12 cellular contexts compared by ENCODE assay signal in genomic region chr22:44894321-44894720, GRCh38.
DNase-seq lines count a peak whose midpoint lies in the region; ATAC-seq and TF ChIP-seq lines count a peak whose summit lies in the region.
"Had no signal": no experiment of that assay in that cellular context is flagged by ENCODE, and none has a peak within 500 bp of the region (broad histone marks: within the 10 kb centered on the region; RNA-seq: fewer than 3 reads in every experiment).

No MANE protein-coding gene starts in this region.

- H3K36me3 Mint-ChIP-seq in activated CD8-positive, alpha-beta memory T cell treated with anti-CD3 and anti-CD28 coated beads, Interleukin-2, amount 10 ng/mL, durations not matched to agents 7 days and 5 days = no peaks in the 10 kb centered on the region
- H3K36me3 Mint-ChIP-seq in nephron progenitor cell (ENCODE audit: low read depth) = peaks cover 45% of the 10 kb centered on the region
- H3K36me3 Mint-ChIP-seq: CD8-positive, alpha-beta memory T cell had no signal

- no peak for TF ChIP-seq CTCF in nephron progenitor cell (IDR thresholded peaks at IDR 0.05)

- CTCF ChIA-PET in activated CD8-positive, alpha-beta memory T cell treated with anti-CD3 and anti-CD28 coated beads, Interleukin-2, amount 10 ng/mL, durations not matched to agents 7 days and 5 days (lab: Charles Lee) = no interaction called here

- DNase-seq in activated CD8-positive, alpha-beta memory T cell treated with anti-CD3 and anti-CD28 coated beads, Interleukin-2, amount 50 U/mL, for 48 hours = peak; percentile 25
- DNase-seq in activated CD8-positive, alpha-beta memory T cell treated with anti-CD3 and anti-CD28 coated beads, Interleukin-2, amount 10 ng/mL, durations not matched to agents 7 days and 5 days = no peak
- DNase-seq in ecto neural progenitor cell (ENCODE audit: low spot score) (peak; percentile 43), nephron progenitor cell (no peak), cerebellar nuclear complex (lab: John Stamatoyannopoulos, UW) (no peak), HK-2 (ENCODE audit: unreplicated experiment) (no peak), sciatic nerve (ENCODE audit: low spot score) (no peak)
- DNase-seq: 8988T; AML-193; CD8-positive, alpha-beta memory T cell; DND-41; GDM1 had no signal

- no peaks in the 10 kb centered on the region for H3K9me3 Mint-ChIP-seq in activated CD8-positive, alpha-beta memory T cell treated with anti-CD3 and anti-CD28 coated beads, Interleukin-2, amount 10 ng/mL, durations not matched to agents 7 days and 5 days (ENCODE audit: low read depth)
- peaks cover 4% of the 10 kb centered on the region for H3K9me3 Mint-ChIP-seq in nephron progenitor cell
- H3K9me3 Mint-ChIP-seq: CD8-positive, alpha-beta memory T cell had no signal

- no peak overlapping the region for H3K27ac Mint-ChIP-seq in activated CD8-positive, alpha-beta memory T cell treated with anti-CD3 and anti-CD28 coated beads, Interleukin-2, amount 10 ng/mL, durations not matched to agents 7 days and 5 days
- H3K27ac Mint-ChIP-seq in nephron progenitor cell = peak overlapping the region; percentile 77
- H3K27ac Mint-ChIP-seq: CD8-positive, alpha-beta memory T cell had no signal

- intact Hi-C loops in sciatic nerve (cut with DNase I) = no loop called here

- ATAC-seq in activated CD8-positive, alpha-beta memory T cell treated with anti-CD3 and anti-CD28 coated beads, Interleukin-2, amount 10 ng/mL, durations not matched to agents 7 days and 5 days = no peak
- ATAC-seq in sciatic nerve = no peak

- H3K4me3 Mint-ChIP-seq in activated CD8-positive, alpha-beta memory T cell treated with anti-CD3 and anti-CD28 coated beads, Interleukin-2, amount 10 ng/mL, durations not matched to agents 7 days and 5 days = no peak overlapping the region
- no peak overlapping the region for H3K4me3 Mint-ChIP-seq in nephron progenitor cell
- H3K4me3 Mint-ChIP-seq: CD8-positive, alpha-beta memory T cell had no signal

- no peaks in the 10 kb centered on the region for H3K27me3 Mint-ChIP-seq in activated CD8-positive, alpha-beta memory T cell treated with anti-CD3 and anti-CD28 coated beads, Interleukin-2, amount 10 ng/mL, durations not matched to agents 7 days and 5 days
- peaks cover 6% of the 10 kb centered on the region for H3K27me3 Mint-ChIP-seq in nephron progenitor cell (ENCODE audit: low read depth, poor library complexity)

- H3K4me1 Mint-ChIP-seq in activated CD8-positive, alpha-beta memory T cell treated with anti-CD3 and anti-CD28 coated beads, Interleukin-2, amount 10 ng/mL, durations not matched to agents 7 days and 5 days = no peaks in the 10 kb centered on the region
- peaks cover 7% of the 10 kb centered on the region for H3K4me1 Mint-ChIP-seq in nephron progenitor cell
- H3K4me1 Mint-ChIP-seq: CD8-positive, alpha-beta memory T cell had no signal

Comparison
In these comparisons a context has a peak if more than half of its experiments do, and no peak if none do; other contexts are left out.
1. DNase-seq: peak in activated CD8-positive, alpha-beta memory T cell treated with anti-CD3 and anti-CD28 coated beads, Interleukin-2, amount 50 U/mL, for 48 hours (single experiment) and ecto neural progenitor cell (single experiment); none in activated CD8-positive, alpha-beta memory T cell treated with anti-CD3 and anti-CD28 coated beads, Interleukin-2, amount 10 ng/mL, durations not matched to agents 7 days and 5 days (single experiment), nephron progenitor cell (single experiment), cerebellar nuclear complex (0 of 2), HK-2 (single experiment) and sciatic nerve (single experiment).